Comparison of ENCODE assay signal across 10 cellular contexts in the genomic region with DNA sequence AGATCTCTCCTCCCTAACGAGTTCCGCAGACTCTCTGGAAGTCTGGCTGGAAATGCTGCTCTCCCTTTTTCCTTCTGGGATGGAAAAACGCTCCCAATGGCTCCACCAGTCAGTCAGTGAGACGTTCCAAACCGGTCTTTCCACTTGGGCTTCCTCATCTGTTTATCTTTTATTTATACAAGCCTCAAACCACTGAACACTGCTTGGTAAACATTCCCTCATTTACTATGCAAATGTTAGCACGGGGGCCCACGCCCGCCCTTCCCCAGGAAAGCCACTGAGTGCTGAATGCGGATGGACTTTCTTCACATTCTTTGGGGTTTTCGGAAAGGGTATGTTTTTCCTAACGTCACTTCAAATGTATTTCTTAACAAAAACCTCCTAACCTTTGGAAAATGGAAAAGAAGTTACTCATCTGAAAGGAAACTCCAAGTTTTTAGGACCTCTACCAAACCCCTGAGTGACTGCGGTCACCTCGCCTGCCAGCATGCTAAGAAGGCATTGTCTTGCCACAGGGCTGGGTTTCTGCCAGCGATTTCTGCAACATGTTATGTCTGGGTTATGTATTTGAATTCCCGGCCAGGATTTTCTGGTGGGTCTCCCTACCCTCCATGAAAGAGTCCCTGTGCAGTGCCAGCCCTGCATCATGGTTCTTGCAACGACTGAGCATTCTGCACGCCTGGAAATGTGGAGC. TPM values are rescaled to one million over a fixed set of nuclear protein-coding genes. Genes with fewer than 3 reads are reported as not detected.
DNase-seq lines count a peak whose midpoint lies in the region; TF ChIP-seq lines count a peak whose summit lies in the region.
"Had no signal": no experiment of that assay in that cellular context is flagged by ENCODE, and none has a peak within 500 bp of the region (broad histone marks: within the 10 kb centered on the region; RNA-seq: fewer than 3 reads in every experiment).

No MANE protein-coding gene starts in this region.

- peak; percentile 88 for DNase-seq in AG08395 (ENCODE audit: low spot score)
- DNase-seq in LoVo (ENCODE audit: low spot score) = peak; percentile 71
- DNase-seq in astrocyte of the hippocampus (ENCODE audit: low read depth, low spot score) = peak; percentile 97
- no peak for DNase-seq in HAP-1 (ENCODE audit: low spot score in 2 of 2)
- DNase-seq in activated effector memory CD4-positive, alpha-beta T cell treated with Interleukin-2 at 50 U/mL for 16 hours = no peak
- DNase-seq in 8988T = no peak
- DNase-seq in mesendoderm = no peak
- DNase-seq: stimulated activated CD4-positive, alpha-beta T cell treated with anti-CD3 and anti-CD28 coated beads, Interleukin-12 subunit alpha, Interleukin-12 subunit beta, amount 100 ng/mL, for 4 hours had no signal

- no peaks in the 10 kb centered on the region for H3K79me2 ChIP-seq in mesendoderm (ENCODE audit: control insufficient read depth, insufficient read depth, low read length)

- H3K36me3 ChIP-seq in liver (ENCODE audit: control insufficient read depth in 4 of 4, insufficient read depth in 3 of 4, low read depth in 1 of 4, low read length in 3 of 4) (no peaks in the 10 kb centered on the region), HAP-1 (replicated peaks) (no peaks in the 10 kb centered on the region), mesendoderm (ENCODE audit: control insufficient read depth, insufficient read depth, low read length) (no peaks in the 10 kb centered on the region)

- H3K4ac ChIP-seq in mesendoderm (ENCODE audit: low read depth, low read length) = no peak overlapping the region

- WGBS in liver = 25% methylated on average over 17 of the region's 17 CpGs
- no CpG with 5 or more reads among the region's 17 CpGs for WGBS in mesendoderm (ENCODE audit: extremely low coverage, insufficient coverage, low lambda C conversion rate)

- H2BK120ac ChIP-seq in mesendoderm (ENCODE audit: low read depth, low read length) = no peak overlapping the region

- no peak overlapping the region for H2BK15ac ChIP-seq in mesendoderm (replicated peaks; ENCODE audit: low read depth)

- no peak overlapping the region for H2BK5ac ChIP-seq in mesendoderm (ENCODE audit: low read length)

- H4K5ac ChIP-seq in mesendoderm (ENCODE audit: low read length) = no peak overlapping the region

- TF ChIP-seq CTCF in liver (IDR thresholded peaks at IDR 0.05; ENCODE audit: low read depth, low read length, missing input control) = no peak

- no peak overlapping the region for H3K9ac ChIP-seq in liver (ENCODE audit: low read depth in 1 of 2, low read length in 2 of 2)
- H3K9ac ChIP-seq in mesendoderm (ENCODE audit: low read length) = no peak overlapping the region

- no peak overlapping the region for H3K56ac ChIP-seq in mesendoderm (ENCODE audit: low read length)

- H3K4me2 ChIP-seq in mesendoderm (ENCODE audit: low read length) = no peak overlapping the region

- no peak overlapping the region for H4K8ac ChIP-seq in mesendoderm (ENCODE audit: low read depth, low read length)

- H3K4me1 ChIP-seq in liver (ENCODE audit: control insufficient read depth in 4 of 4, insufficient read depth in 4 of 4, low read length in 3 of 4) (peaks cover 7 to 34% (median 25%) of the 10 kb centered on the region in 4 donors), HAP-1 (no peaks in the 10 kb centered on the region), mesendoderm (ENCODE audit: control insufficient read depth, low read depth, low read length) (no peaks in the 10 kb centered on the region)

- H3K27me3 ChIP-seq in liver (ENCODE audit: control insufficient read depth in 4 of 4, insufficient read depth in 4 of 4, low read length in 3 of 4) = no peaks in the 10 kb centered on the region
- peaks cover 7% of the 10 kb centered on the region for H3K27me3 ChIP-seq in HAP-1 (ENCODE audit: low read depth)
- H3K27me3 ChIP-seq in mesendoderm (ENCODE audit: insufficient read depth, low read length, poor library complexity) = no peaks in the 10 kb centered on the region

- no peak overlapping the region for H3K4me3 ChIP-seq in liver (ENCODE audit: low read depth in 1 of 3, low read length in 3 of 3)
- H3K4me3 ChIP-seq in HAP-1 = no peak overlapping the region
- H3K4me3 ChIP-seq in mesendoderm (ENCODE audit: low read length) = no peak overlapping the region

- H2AK5ac ChIP-seq in mesendoderm (ENCODE audit: low read length) = no peak overlapping the region

- no peak overlapping the region for H3K18ac ChIP-seq in mesendoderm (ENCODE audit: low read length)

- in situ Hi-C loops in HAP-1 (cut with MboI; ENCODE audit: low sequenced_read_pairs) = no loop called here

- H3K23ac ChIP-seq in mesendoderm (ENCODE audit: low read length) = no peak overlapping the region

- peak in 1 of 2 donors; percentile 4 for TF ChIP-seq RAD21 in liver (IDR thresholded peaks at IDR 0.05)

- peaks cover 0 to 9% (median under 1%) of the 10 kb centered on the region in 4 donors for H3K9me3 ChIP-seq in liver (ENCODE audit: control insufficient read depth in 4 of 4, low read length in 3 of 4)
- no peaks in the 10 kb centered on the region for H3K9me3 ChIP-seq in HAP-1

- no peaks in the 10 kb centered on the region for H3K79me1 ChIP-seq in mesendoderm (ENCODE audit: low read length)

- H3K27ac ChIP-seq in liver (ENCODE audit: low read depth in 1 of 2, low read length in 2 of 2) (peak overlapping the region in 1 of 2 donors; percentile 16), mesendoderm (ENCODE audit: low read depth, low read length) (no peak overlapping the region)

TF ChIP-seq in liver, 16 proteins besides CTCF, POLR2A, EP300 and RAD21:
- TF ChIP-seq RXRA (IDR thresholded peaks at IDR 0.05) (peak; percentile 8 to 61), EGR1 (IDR thresholded peaks at IDR 0.05; ENCODE audit: low read depth in 2 of 2) (no peak), JUND (IDR thresholded peaks at IDR 0.05) (peak in 1 of 2 donors; percentile 6), SP1 (IDR thresholded peaks at IDR 0.05) (peak; percentile 59), YY1 (IDR thresholded peaks at IDR 0.05) (peak; percentile 39), FOXA2 (IDR thresholded peaks at IDR 0.05) (peak; percentile 50), TAF1 (conservative IDR thresholded peaks at IDR 0.05) (no peak)
- TF ChIP-seq, protein P1, sequence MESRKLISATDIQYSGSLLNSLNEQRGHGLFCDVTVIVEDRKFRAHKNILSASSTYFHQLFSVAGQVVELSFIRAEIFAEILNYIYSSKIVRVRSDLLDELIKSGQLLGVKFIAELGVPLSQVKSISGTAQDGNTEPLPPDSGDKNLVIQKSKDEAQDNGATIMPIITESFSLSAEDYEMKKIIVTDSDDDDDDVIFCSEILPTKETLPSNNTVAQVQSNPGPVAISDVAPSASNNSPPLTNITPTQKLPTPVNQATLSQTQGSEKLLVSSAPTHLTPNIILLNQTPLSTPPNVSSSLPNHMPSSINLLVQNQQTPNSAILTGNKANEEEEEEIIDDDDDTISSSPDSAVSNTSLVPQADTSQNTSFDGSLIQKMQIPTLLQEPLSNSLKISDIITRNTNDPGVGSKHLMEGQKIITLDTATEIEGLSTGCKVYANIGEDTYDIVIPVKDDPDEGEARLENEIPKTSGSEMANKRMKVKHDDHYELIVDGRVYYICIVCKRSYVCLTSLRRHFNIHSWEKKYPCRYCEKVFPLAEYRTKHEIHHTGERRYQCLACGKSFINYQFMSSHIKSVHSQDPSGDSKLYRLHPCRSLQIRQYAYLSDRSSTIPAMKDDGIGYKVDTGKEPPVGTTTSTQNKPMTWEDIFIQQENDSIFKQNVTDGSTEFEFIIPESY (IDR thresholded peaks at IDR 0.05) = no peak
- TF ChIP-seq, protein P2, sequence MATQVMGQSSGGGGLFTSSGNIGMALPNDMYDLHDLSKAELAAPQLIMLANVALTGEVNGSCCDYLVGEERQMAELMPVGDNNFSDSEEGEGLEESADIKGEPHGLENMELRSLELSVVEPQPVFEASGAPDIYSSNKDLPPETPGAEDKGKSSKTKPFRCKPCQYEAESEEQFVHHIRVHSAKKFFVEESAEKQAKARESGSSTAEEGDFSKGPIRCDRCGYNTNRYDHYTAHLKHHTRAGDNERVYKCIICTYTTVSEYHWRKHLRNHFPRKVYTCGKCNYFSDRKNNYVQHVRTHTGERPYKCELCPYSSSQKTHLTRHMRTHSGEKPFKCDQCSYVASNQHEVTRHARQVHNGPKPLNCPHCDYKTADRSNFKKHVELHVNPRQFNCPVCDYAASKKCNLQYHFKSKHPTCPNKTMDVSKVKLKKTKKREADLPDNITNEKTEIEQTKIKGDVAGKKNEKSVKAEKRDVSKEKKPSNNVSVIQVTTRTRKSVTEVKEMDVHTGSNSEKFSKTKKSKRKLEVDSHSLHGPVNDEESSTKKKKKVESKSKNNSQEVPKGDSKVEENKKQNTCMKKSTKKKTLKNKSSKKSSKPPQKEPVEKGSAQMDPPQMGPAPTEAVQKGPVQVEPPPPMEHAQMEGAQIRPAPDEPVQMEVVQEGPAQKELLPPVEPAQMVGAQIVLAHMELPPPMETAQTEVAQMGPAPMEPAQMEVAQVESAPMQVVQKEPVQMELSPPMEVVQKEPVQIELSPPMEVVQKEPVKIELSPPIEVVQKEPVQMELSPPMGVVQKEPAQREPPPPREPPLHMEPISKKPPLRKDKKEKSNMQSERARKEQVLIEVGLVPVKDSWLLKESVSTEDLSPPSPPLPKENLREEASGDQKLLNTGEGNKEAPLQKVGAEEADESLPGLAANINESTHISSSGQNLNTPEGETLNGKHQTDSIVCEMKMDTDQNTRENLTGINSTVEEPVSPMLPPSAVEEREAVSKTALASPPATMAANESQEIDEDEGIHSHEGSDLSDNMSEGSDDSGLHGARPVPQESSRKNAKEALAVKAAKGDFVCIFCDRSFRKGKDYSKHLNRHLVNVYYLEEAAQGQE (IDR thresholded peaks at IDR 0.05) = peak; percentile 37
- TF ChIP-seq, protein P3, sequence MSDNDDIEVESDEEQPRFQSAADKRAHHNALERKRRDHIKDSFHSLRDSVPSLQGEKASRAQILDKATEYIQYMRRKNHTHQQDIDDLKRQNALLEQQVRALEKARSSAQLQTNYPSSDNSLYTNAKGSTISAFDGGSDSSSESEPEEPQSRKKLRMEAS (IDR thresholded peaks at IDR 0.05) = peak; percentile 60

RNA-seq across cellular contexts. Expression of a gene that starts 14.0 kb away (rescaled TPM):
- under 1 TPM; 0.08 to 0.14 TPM for total RNA-seq in liver
- under 1 TPM in 1 of 2 donors, not detected in 1; 0.08 TPM for polyA plus RNA-seq in liver
- polyA plus RNA-seq in mesendoderm (2013, experiment 1 of 2) = 0.07 TPM
- 0.07 TPM for polyA plus RNA-seq in mesendoderm (2013, experiment 2 of 2)
- polyA plus RNA-seq: CD8-positive, alpha-beta memory T cell had no signal

RNA-seq across cellular contexts. Expression of a gene that starts 47.0 kb away (rescaled TPM):
- total RNA-seq in liver = 10 to 100 TPM in 1 of 2 donors, 1 to 10 TPM in 1; 3.1 to 14.1 TPM
- polyA plus RNA-seq in liver = 1 to 10 TPM; 3.5 to 4.6 TPM
- polyA plus RNA-seq in mesendoderm (2013, experiment 1 of 2) = 5.3 TPM
- polyA plus RNA-seq in mesendoderm (2013, experiment 2 of 2) = 5.8 TPM

Comparison
In these comparisons a context has a peak if more than half of its experiments do, and no peak if none do; other contexts are left out.
1. DNase-seq: peak in AG08395 (single experiment), LoVo (single experiment) and astrocyte of the hippocampus (single experiment); none in HAP-1 (0 of 2), activated effector memory CD4-positive, alpha-beta T cell treated with Interleukin-2 at 50 U/mL for 16 hours (single experiment), 8988T (single experiment) and mesendoderm (single experiment).